In genomic region chr1:244048566-244049141, GRCh38 we compare ENCODE assay signal across 9 cellular contexts. TPM values are rescaled to one million over a fixed set of nuclear protein-coding genes. Genes with fewer than 3 reads are reported as not detected.
DNase-seq lines count a peak whose midpoint lies in the region; FAIRE-seq and TF ChIP-seq lines count a peak whose summit lies in the region.
"Had no signal": no experiment of that assay in that cellular context is flagged by ENCODE, and none has a peak within 500 bp of the region (broad histone marks: within the 10 kb centered on the region; RNA-seq: fewer than 3 reads in every experiment).

No MANE protein-coding gene starts in this region.

- TF ChIP-seq CTCF in OCI-LY3 (IDR thresholded peaks at IDR 0.05; ENCODE audit: low read depth, low read length): no peak

- no peak overlapping the region for H3K9ac ChIP-seq in OCI-LY3 (ENCODE audit: low read length)

- H3K27me3 Mint-ChIP-seq in activated T-helper 2 cell treated with anti-CD3 and anti-CD28 coated beads, Interferon-gamma antibody, Interleukin-2, Interleukin-4, amounts not matched to agents 10 μg/mL and 5 μg/mL and 100 μg/mL, durations not matched to agents 14 hours and 24 hours and 36 hours (ENCODE audit: low read depth): peaks cover 47% of the 10 kb centered on the region

- DNase-seq in NCI-H146 (lab: John Stamatoyannopoulos, UW) (peak; percentile 67), NCI-H146 treated with DMSO at 0.1 percent for 48 hours (lab: John Stamatoyannopoulos, UW; ENCODE audit: unreplicated experiment) (no peak), small intestine (no peak), T-helper 1 cell (no peak)
- no peak for DNase-seq in NK-92 treated with Interleukin-12 subunit alpha and Interleukin-12 subunit beta, amount 100 ng/mL, for 24 hours (lab: John Stamatoyannopoulos, UW)
- no peak for DNase-seq in activated T-helper 2 cell treated with anti-CD3 and anti-CD28 coated beads, Interferon-gamma antibody, Interleukin-2, Interleukin-4, amounts not matched to agents 10 μg/mL and 5 μg/mL and 100 μg/mL, durations not matched to agents 14 hours and 24 hours and 36 hours (ENCODE audit: low spot score)

- FAIRE-seq in small intestine (lab: Jason Lieb, UNC): no peak
- FAIRE-seq: islet of Langerhans had no signal

- peaks cover 25% of the 10 kb centered on the region for H3K4me1 Mint-ChIP-seq in activated T-helper 2 cell treated with anti-CD3 and anti-CD28 coated beads, Interferon-gamma antibody, Interleukin-2, Interleukin-4, amounts not matched to agents 10 μg/mL and 5 μg/mL and 100 μg/mL, durations not matched to agents 14 hours and 24 hours and 36 hours (ENCODE audit: low read depth)

- H3K79me2 ChIP-seq in OCI-LY3 (ENCODE audit: low read length): peaks cover 42% of the 10 kb centered on the region

- intact Hi-C loops in activated T-helper 2 cell treated with anti-CD3 and anti-CD28 coated beads, Interferon-gamma antibody, Interleukin-2, Interleukin-4, amounts not matched to agents 10 μg/mL and 5 μg/mL and 100 μg/mL, durations not matched to agents 14 hours and 24 hours and 36 hours (cut with micrococcal nuclease): loop anchor here (1.0 to 10.0 kb wide), 9 partner anchors 198 to 814 kb away; partner anchors contain the start of genes ADSS2, AKT3, CEP170 and HNRNPU

- H3K9me3 ChIP-seq in OCI-LY3 (ENCODE audit: insufficient read depth, low read length) (no peaks in the 10 kb centered on the region), esophagus (ENCODE audit: control insufficient read depth in 2 of 2, insufficient read depth in 1 of 2, low read depth in 1 of 2, low read length in 1 of 2) (no peaks in the 10 kb centered on the region), small intestine (ENCODE audit: control insufficient read depth, low read depth) (no peaks in the 10 kb centered on the region)

- H2AFZ ChIP-seq in OCI-LY3 (ENCODE audit: low read depth, low read length): no peak overlapping the region

- WGBS in esophagus, 2 donors: 0% methylated on average over 54 of the region's 81 CpGs; no CpG with 5 or more reads in 1 of the 2 donors
- 1 to 2% methylated on average over 15 to 70 of the region's 81 CpGs; no CpG with 5 or more reads in 1 of the 3 donors for WGBS in small intestine, 3 donors

- H3K27ac ChIP-seq in OCI-LY3 (ENCODE audit: low read length): no peak overlapping the region
- peak overlapping the region; percentile 65 to 87 for H3K27ac ChIP-seq in esophagus (ENCODE audit: low read depth in 2 of 2, low read length in 1 of 2)
- H3K27ac ChIP-seq in small intestine (ENCODE audit: low read depth in 1 of 2, low read length in 1 of 2): peak overlapping the region in 1 of 2 donors; percentile 67

- H3K27me3 ChIP-seq in OCI-LY3 (ENCODE audit: low read depth, low read length) (peaks cover 19% of the 10 kb centered on the region), esophagus (ENCODE audit: control insufficient read depth in 1 of 2, insufficient read depth in 2 of 2, low read length in 2 of 2) (no peaks in the 10 kb centered on the region), small intestine (ENCODE audit: control insufficient read depth in 2 of 2, insufficient read depth in 2 of 2, low read length in 2 of 2) (no peaks in the 10 kb centered on the region)

- H3K4me3 ChIP-seq in OCI-LY3 (ENCODE audit: low read length) (peak overlapping the region; percentile 93), esophagus (ENCODE audit: low read depth in 1 of 2, low read length in 2 of 2) (peak overlapping the region; percentile 61 to 97), small intestine (ENCODE audit: low read depth in 1 of 2, low read length in 2 of 2) (peak overlapping the region; percentile 89 to 97)

- H3K4me2 ChIP-seq in OCI-LY3 (ENCODE audit: low read length): no peak overlapping the region

- H3K36me3 ChIP-seq in OCI-LY3 (replicated peaks; ENCODE audit: low read depth, low read length): peaks cover 6% of the 10 kb centered on the region
- no peaks in the 10 kb centered on the region for H3K36me3 ChIP-seq in esophagus (ENCODE audit: control insufficient read depth in 2 of 2, insufficient read depth in 2 of 2, low read length in 1 of 2)
- H3K36me3 ChIP-seq in small intestine (ENCODE audit: control insufficient read depth in 2 of 2, insufficient read depth in 2 of 2, low read length in 2 of 2): peaks cover 0 to 3% of the 10 kb centered on the region in 2 donors

- H4K20me1 ChIP-seq in OCI-LY3 (ENCODE audit: insufficient read depth, low read length): peaks cover 40% of the 10 kb centered on the region

- peaks cover 54% of the 10 kb centered on the region for H3K4me1 ChIP-seq in OCI-LY3 (ENCODE audit: low read length)
- no peaks in the 10 kb centered on the region for H3K4me1 ChIP-seq in esophagus (ENCODE audit: control insufficient read depth in 2 of 2, insufficient read depth in 2 of 2, low read length in 1 of 2)
- H3K4me1 ChIP-seq in small intestine (ENCODE audit: control insufficient read depth in 2 of 2, insufficient read depth in 1 of 2, low read depth in 1 of 2, low read length in 1 of 2): peaks cover 0 to 2% of the 10 kb centered on the region in 2 donors

- H3K36me3 Mint-ChIP-seq in activated T-helper 2 cell treated with anti-CD3 and anti-CD28 coated beads, Interferon-gamma antibody, Interleukin-2, Interleukin-4, amounts not matched to agents 10 μg/mL and 5 μg/mL and 100 μg/mL, durations not matched to agents 14 hours and 24 hours and 36 hours (ENCODE audit: low read depth): no peaks in the 10 kb centered on the region

- no peaks in the 10 kb centered on the region for H3K9me3 Mint-ChIP-seq in activated T-helper 2 cell treated with anti-CD3 and anti-CD28 coated beads, Interferon-gamma antibody, Interleukin-2, Interleukin-4, amounts not matched to agents 10 μg/mL and 5 μg/mL and 100 μg/mL, durations not matched to agents 14 hours and 24 hours and 36 hours

- no peak overlapping the region for H3K27ac Mint-ChIP-seq in activated T-helper 2 cell treated with anti-CD3 and anti-CD28 coated beads, Interferon-gamma antibody, Interleukin-2, Interleukin-4, amounts not matched to agents 10 μg/mL and 5 μg/mL and 100 μg/mL, durations not matched to agents 14 hours and 24 hours and 36 hours

- H3K4me3 Mint-ChIP-seq in activated T-helper 2 cell treated with anti-CD3 and anti-CD28 coated beads, Interferon-gamma antibody, Interleukin-2, Interleukin-4, amounts not matched to agents 10 μg/mL and 5 μg/mL and 100 μg/mL, durations not matched to agents 14 hours and 24 hours and 36 hours (ENCODE audit: low read depth): no peak overlapping the region

RNA-seq across cellular contexts. Expression of gene ZBTB18, which starts 2.4 kb away (rescaled TPM):
- 1 to 10 TPM; 3.0 to 3.5 TPM for polyA plus RNA-seq in esophagus
- 10 to 100 TPM in 2 of 3 donors, 1 to 10 TPM in 1; 6.2 to 15.4 (median 10.1) TPM for polyA plus RNA-seq in small intestine
- 4.3 and 4.4 TPM in 2 replicates for total RNA-seq in activated T-helper 2 cell treated with anti-CD3 and anti-CD28 coated beads, Interferon-gamma antibody, Interleukin-2, Interleukin-4, amounts not matched to agents 10 μg/mL and 5 μg/mL and 100 μg/mL, durations not matched to agents 14 hours and 24 hours and 36 hours
